In genomic region chr5:34571380-34572041, GRCh38 we compare ENCODE assay signal across 1 cellular context.
TF ChIP-seq lines count a peak whose summit lies in the region.

No MANE protein-coding gene starts in this region.

TF ChIP-seq in GM12878, 131 proteins besides CTCF, POLR2A, EP300 and RAD21 (continued from another document):
- TF ChIP-seq HCFC1 (IDR thresholded peaks at IDR 0.05; ENCODE audit: low read length) (no peak), CREM (IDR thresholded peaks at IDR 0.05; ENCODE audit: low read depth) (peak; percentile 38; the same call in 1 of the 2 replicates), PKNOX1 (IDR thresholded peaks at IDR 0.05) (no peak), USF2 (IDR thresholded peaks at IDR 0.05; ENCODE audit: borderline replicate concordance, low read depth, low read length) (no peak), RCOR1 (conservative IDR thresholded peaks at IDR 0.05; ENCODE audit: low read depth, low read length) (no peak), ZBED1 (IDR thresholded peaks at IDR 0.05; ENCODE audit: borderline replicate concordance) (no peak), BACH1 (IDR thresholded peaks at IDR 0.05; ENCODE audit: borderline replicate concordance) (no peak), RFX5 (IDR thresholded peaks at IDR 0.05; ENCODE audit: low read depth, low read length) (no peak), NFIC (IDR thresholded peaks at IDR 0.05; ENCODE audit: low read depth, low read length) (peak; percentile 88; the same call in 1 of the 2 replicates), ZSCAN29 (IDR thresholded peaks at IDR 0.05) (no peak), ATF3 (IDR thresholded peaks at IDR 0.05; ENCODE audit: borderline replicate concordance, extremely low read depth, low read depth, low read length) (no peak), EED (IDR thresholded peaks at IDR 0.05; ENCODE audit: low read depth) (peak; percentile 80), ESRRA (IDR thresholded peaks at IDR 0.05; ENCODE audit: low read length) (no peak), JUNB (IDR thresholded peaks at IDR 0.05) (peak; percentile 83), ZNF384 (IDR thresholded peaks at IDR 0.05; ENCODE audit: borderline replicate concordance, low read depth, low read length) (no peak), BRCA1 (IDR thresholded peaks at IDR 0.05; ENCODE audit: low read depth, low read length) (no peak), SP1 (IDR thresholded peaks at IDR 0.05; ENCODE audit: low read depth, low read length) (no peak), IRF3 (IDR thresholded peaks at IDR 0.05) (no peak), HDAC2 (IDR thresholded peaks at IDR 0.05) (no peak), SMC3 (IDR thresholded peaks at IDR 0.05; ENCODE audit: borderline replicate concordance, low read length) (no peak), CHD1 (IDR thresholded peaks at IDR 0.05; ENCODE audit: low read depth, low read length) (no peak), SREBF1 (IDR thresholded peaks at IDR 0.05; ENCODE audit: low read length) (no peak), CBX5 (IDR thresholded peaks at IDR 0.05; ENCODE audit: low read depth) (no peak), TCF12 (IDR thresholded peaks at IDR 0.05; ENCODE audit: low read depth, low read length) (no peak), RAD51 (IDR thresholded peaks at IDR 0.05) (no peak), MTA3 (IDR thresholded peaks at IDR 0.05; ENCODE audit: borderline replicate concordance, low read length) (0 out of 2 replicates have a peak, but pooled peaks have one; percentile 26), ASH2L (IDR thresholded peaks at IDR 0.05; ENCODE audit: borderline replicate concordance, low read depth) (no peak), RUNX3 (IDR thresholded peaks at IDR 0.05; ENCODE audit: low read length) (peak; percentile 86), MAX (IDR thresholded peaks at IDR 0.05; ENCODE audit: low read depth, low read length) (no peak), SMAD5 (IDR thresholded peaks at IDR 0.05; ENCODE audit: low read depth) (no peak), NR2F1 (conservative IDR thresholded peaks at IDR 0.05) (no peak), TARDBP (IDR thresholded peaks at IDR 0.05; ENCODE audit: borderline replicate concordance) (no peak), ATF7 (IDR thresholded peaks at IDR 0.05; ENCODE audit: low read depth) (no peak), WRNIP1 (IDR thresholded peaks at IDR 0.05; ENCODE audit: borderline replicate concordance, low read depth, low read length) (no peak), BCL3 (IDR thresholded peaks at IDR 0.05; ENCODE audit: borderline replicate concordance, insufficient read depth, low read depth, low read length, poor library complexity, severe bottlenecking) (peak; percentile 69), CHD2 (IDR thresholded peaks at IDR 0.05; ENCODE audit: borderline replicate concordance, low read depth, low read length) (no peak), POLR2AphosphoS2 (IDR thresholded peaks at IDR 0.05; ENCODE audit: low read depth, low read length) (no peak), ZNF24 (IDR thresholded peaks at IDR 0.05) (no peak), FOXM1 (IDR thresholded peaks at IDR 0.05; ENCODE audit: low read depth, low read length) (peak; percentile 87; the same call in 1 of the 2 replicates), MYC (IDR thresholded peaks at IDR 0.05; ENCODE audit: insufficient read depth, insufficient read length, insufficient replicate concordance, low read length, severe bottlenecking) (no peak), EZH2 (IDR thresholded peaks at IDR 0.05; ENCODE audit: borderline replicate concordance, control insufficient read depth, low read depth, low read length) (no peak), MEF2A (IDR thresholded peaks at IDR 0.05; ENCODE audit: insufficient read depth, low read depth, low read length) (0 out of 2 replicates have a peak, but pooled peaks have one; percentile 24), FOXK2 (IDR thresholded peaks at IDR 0.05) (no peak), CEBPZ (IDR thresholded peaks at IDR 0.05; ENCODE audit: low read depth, low read length) (no peak), SIX5 (IDR thresholded peaks at IDR 0.05; ENCODE audit: low read depth, low read length, severe bottlenecking) (no peak), KAT2A (conservative IDR thresholded peaks at IDR 0.05; ENCODE audit: control insufficient read depth, low read depth, low read length) (no peak), BMI1 (IDR thresholded peaks at IDR 0.05; ENCODE audit: borderline replicate concordance) (no peak), USF1 (IDR thresholded peaks at IDR 0.05; ENCODE audit: borderline replicate concordance, extremely low read length, insufficient read depth, low read depth, low read length) (no peak), ATF2 (IDR thresholded peaks at IDR 0.05; ENCODE audit: low read length) (peak; percentile 74), GABPA (IDR thresholded peaks at IDR 0.05; ENCODE audit: low read depth) (peak; percentile 55; the same call in 1 of the 2 replicates)
